ENCODE assay signal across 8 cellular contexts in the genomic region with DNA sequence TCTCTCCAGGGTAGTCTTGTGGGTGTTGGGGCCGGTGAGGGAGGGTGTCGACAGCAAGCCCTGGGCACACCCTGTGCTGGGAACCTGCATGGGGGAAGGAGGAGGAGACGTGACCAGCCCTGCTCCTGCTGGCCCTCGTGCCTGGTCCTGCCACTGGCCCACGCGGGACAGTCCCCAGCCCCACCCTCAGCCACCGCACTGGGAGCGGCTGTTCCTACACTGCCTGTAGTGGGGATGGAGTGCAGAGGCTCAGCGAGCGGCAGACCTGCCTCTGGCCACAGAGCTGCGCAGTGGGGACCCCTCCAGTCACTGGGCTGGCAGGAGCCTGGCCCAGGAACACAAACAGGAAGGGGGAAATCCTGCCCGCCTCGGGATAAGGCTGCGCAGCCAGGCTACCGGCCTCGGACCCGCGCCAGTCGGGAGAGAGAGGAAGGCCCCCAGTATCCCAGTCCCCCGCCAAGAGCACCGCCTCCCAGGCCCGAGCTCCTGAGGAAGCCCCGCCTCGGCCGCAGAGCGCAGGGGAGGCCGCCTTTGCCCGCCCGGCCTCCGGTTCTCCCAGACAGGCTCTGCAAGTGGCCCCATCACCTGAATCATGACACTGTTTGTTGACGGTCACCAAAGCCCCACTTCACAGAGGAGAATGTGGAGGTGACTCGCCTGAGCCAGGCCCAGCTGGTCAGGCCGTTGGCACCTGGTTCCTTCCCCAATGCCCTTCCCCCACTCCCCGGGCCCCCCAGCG. TPM values are rescaled to one million over a fixed set of nuclear protein-coding genes. Genes with fewer than 3 reads are reported as not detected.
A peak's percentile ranks its signal among the peaks of the same experiment; 100 is the strongest.
DNase-seq lines count a peak whose midpoint lies in the region; TF ChIP-seq lines count a peak whose summit lies in the region.

No MANE protein-coding gene starts in this region.

- no peaks in the 10 kb centered on the region for H3K9me3 ChIP-seq in breast epithelium
- no peaks in the 10 kb centered on the region for H3K9me3 ChIP-seq in stomach

- H3K4me3 ChIP-seq in breast epithelium = peak overlapping the region; percentile 43 to 69 (median 57)
- peak overlapping the region; percentile 32 to 42 (median 37) for H3K4me3 ChIP-seq in stomach

- intact Hi-C loops in breast epithelium (cut with DNase I; ENCODE audit: low total_unique reads) (loop anchor here (2.0 kb wide), 1 partner anchor 15 kb away; no protein-coding TSS in a partner anchor), stomach (cut with DNase I; ENCODE audit: low total_unique reads) (no loop called here)

- DNase-seq in HK-2 (ENCODE audit: unreplicated experiment) (peak; percentile 85), breast epithelium (ENCODE audit: low spot score in 2 of 2) (no peak), kidney glomerular epithelial cell (lab: John Stamatoyannopoulos, UW) (peak; percentile 45), stomach (peak; percentile 64), GOT3 (lab: John Stamatoyannopoulos, UW) (no peak), NCI-H2171 (lab: John Stamatoyannopoulos, UW) (no peak), HuH-7.5 (ENCODE audit: low spot score) (no peak), NCI-H524 treated with DMSO at 0.1 percent for 48 hours (lab: John Stamatoyannopoulos, UW) (no peak)

- no peak for TF ChIP-seq POLR2A in breast epithelium (IDR thresholded peaks at IDR 0.05)
- no peak for TF ChIP-seq POLR2A in stomach (IDR thresholded peaks at IDR 0.05)

- H3K27me3 ChIP-seq in breast epithelium = no peaks in the 10 kb centered on the region
- peaks cover 0 to 26% (median 10%) of the 10 kb centered on the region in 3 donors for H3K27me3 ChIP-seq in stomach

- H3K36me3 ChIP-seq in breast epithelium (no peaks in the 10 kb centered on the region), stomach (no peaks in the 10 kb centered on the region)

- TF ChIP-seq CTCF in breast epithelium (IDR thresholded peaks at IDR 0.05) (no peak), stomach (IDR thresholded peaks at IDR 0.05) (no peak)

- TF ChIP-seq EP300 in stomach (IDR thresholded peaks at IDR 0.05) = no peak

- 0 to 4% (median 2%) methylated on average over 8 to 35 of the region's 35 CpGs for WGBS in stomach, 5 donors

- peak overlapping the region; percentile 95 to 97 for H3K27ac ChIP-seq in breast epithelium
- peak overlapping the region; percentile 43 to 94 (median 90) for H3K27ac ChIP-seq in stomach

- H3K4me1 ChIP-seq in breast epithelium = peaks cover 25 to 28% of the 10 kb centered on the region in 2 donors
- peaks cover 48 to 69% (median 61%) of the 10 kb centered on the region in 4 donors for H3K4me1 ChIP-seq in stomach

RNA-seq across cellular contexts. Expression of gene AHNAK2, which starts 10.6 kb away (rescaled TPM):
- 10 to 100 TPM; 15.1 to 46.7 (median 19.3) TPM for total RNA-seq in breast epithelium
- total RNA-seq in stomach = 100 to 1,000 TPM in 1 of 5 donors, 10 to 100 TPM in 4; 11.0 to 117 (median 15.1) TPM
- 10 to 100 TPM in 1 of 3 donors, 1 to 10 TPM in 2; 1.5 to 46.3 (median 2.1) TPM for polyA plus RNA-seq in stomach

RNA-seq across cellular contexts. Expression of gene CLBA1, which starts 18.0 kb away (rescaled TPM):
- total RNA-seq in breast epithelium (10 to 100 TPM in 1 of 3 donors, 1 to 10 TPM in 2; 4.5 to 17.0 (median 8.8) TPM), stomach (1 to 10 TPM in 4 of 5 donors, not detected in 1; 3.5 to 8.7 (median 6.7) TPM)
- 10 to 100 TPM in 1 of 3 donors, 1 to 10 TPM in 2; 3.7 to 13.9 (median 4.2) TPM for polyA plus RNA-seq in stomach

RNA-seq across cellular contexts. Expression of gene PLD4, which starts 42.9 kb away (rescaled TPM):
- total RNA-seq in breast epithelium (1 to 10 TPM in 1 of 3 donors, under 1 TPM in 1, not detected in 1; 0.33 to 4.0 TPM), stomach (1 to 10 TPM in 1 of 5 donors, under 1 TPM in 1, not detected in 3; 0.14 to 2.6 TPM)
- polyA plus RNA-seq in stomach = 1 to 10 TPM in 1 of 3 donors, under 1 TPM in 1, not detected in 1; 0.70 to 1.7 TPM

RNA-seq across cellular contexts. Expression of gene CDCA4, which starts 53.3 kb away (rescaled TPM):
- total RNA-seq in breast epithelium (10 to 100 TPM in 2 of 3 donors, 1 to 10 TPM in 1; 5.1 to 10.4 (median 10.2) TPM), stomach (10 to 100 TPM in 2 of 5 donors, 1 to 10 TPM in 3; 2.9 to 12.3 (median 4.5) TPM)
- 1 to 10 TPM; 4.7 to 9.4 (median 8.0) TPM for polyA plus RNA-seq in stomach

Comparison
In these comparisons a context has a peak if more than half of its experiments do, and no peak if none do; other contexts are left out.
1. DNase-seq: peak in HK-2 (single experiment), kidney glomerular epithelial cell (single experiment) and stomach (single experiment); none in breast epithelium (0 of 2), GOT3 (single experiment), NCI-H2171 (single experiment), HuH-7.5 (single experiment) and NCI-H524 treated with DMSO at 0.1 percent for 48 hours (single experiment).